Comparison of ENCODE assay signal across 2 cellular contexts in the genomic region with DNA sequence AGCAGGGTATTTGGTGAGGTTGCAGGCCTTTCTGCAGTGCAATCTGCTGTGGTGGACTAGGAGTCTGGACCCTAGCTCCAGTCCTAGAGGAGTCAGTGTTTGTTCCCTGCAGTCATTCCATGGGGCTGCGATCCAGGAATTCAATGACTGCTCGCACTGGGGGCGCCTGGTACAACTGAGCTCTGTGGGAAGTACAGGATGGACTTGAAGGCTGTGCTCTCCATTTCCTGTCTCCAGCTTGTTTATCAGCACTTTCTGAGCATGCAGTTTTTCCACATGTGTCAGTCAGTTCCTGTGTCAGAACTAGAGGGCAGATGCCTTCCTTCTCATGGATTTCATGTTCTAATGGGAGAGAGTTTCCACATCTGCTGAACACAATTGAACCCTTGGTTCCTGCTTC.
TF ChIP-seq lines count a peak whose summit lies in the region.

No MANE protein-coding gene starts in this region.

TF ChIP-seq in SK-N-SH treated with all-trans-retinoic acid at 6 μM for 48 hours, 23 proteins besides CTCF, POLR2A, EP300 and RAD21 (continued from another document):
- TF ChIP-seq, protein P1, sequence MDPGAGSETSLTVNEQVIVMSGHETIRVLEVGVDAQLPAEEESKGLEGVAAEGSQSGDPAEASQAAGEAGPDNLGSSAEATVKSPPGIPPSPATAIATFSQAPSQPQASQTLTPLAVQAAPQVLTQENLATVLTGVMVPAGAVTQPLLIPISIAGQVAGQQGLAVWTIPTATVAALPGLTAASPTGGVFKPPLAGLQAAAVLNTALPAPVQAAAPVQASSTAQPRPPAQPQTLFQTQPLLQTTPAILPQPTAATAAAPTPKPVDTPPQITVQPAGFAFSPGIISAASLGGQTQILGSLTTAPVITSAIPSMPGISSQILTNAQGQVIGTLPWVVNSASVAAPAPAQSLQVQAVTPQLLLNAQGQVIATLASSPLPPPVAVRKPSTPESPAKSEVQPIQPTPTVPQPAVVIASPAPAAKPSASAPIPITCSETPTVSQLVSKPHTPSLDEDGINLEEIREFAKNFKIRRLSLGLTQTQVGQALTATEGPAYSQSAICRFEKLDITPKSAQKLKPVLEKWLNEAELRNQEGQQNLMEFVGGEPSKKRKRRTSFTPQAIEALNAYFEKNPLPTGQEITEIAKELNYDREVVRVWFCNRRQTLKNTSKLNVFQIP (CRISPR knock-in tag; IDR thresholded peaks at IDR 0.05; ENCODE audit: borderline replicate concordance, low read depth): no peak
- TF ChIP-seq ZC3H10 (CRISPR knock-in tag; IDR thresholded peaks at IDR 0.05) (no peak), OSR1 (CRISPR knock-in tag; IDR thresholded peaks at IDR 0.05) (no peak), ZNF70 (CRISPR knock-in tag; IDR thresholded peaks at IDR 0.05) (no peak)
- TF ChIP-seq, protein P2, sequence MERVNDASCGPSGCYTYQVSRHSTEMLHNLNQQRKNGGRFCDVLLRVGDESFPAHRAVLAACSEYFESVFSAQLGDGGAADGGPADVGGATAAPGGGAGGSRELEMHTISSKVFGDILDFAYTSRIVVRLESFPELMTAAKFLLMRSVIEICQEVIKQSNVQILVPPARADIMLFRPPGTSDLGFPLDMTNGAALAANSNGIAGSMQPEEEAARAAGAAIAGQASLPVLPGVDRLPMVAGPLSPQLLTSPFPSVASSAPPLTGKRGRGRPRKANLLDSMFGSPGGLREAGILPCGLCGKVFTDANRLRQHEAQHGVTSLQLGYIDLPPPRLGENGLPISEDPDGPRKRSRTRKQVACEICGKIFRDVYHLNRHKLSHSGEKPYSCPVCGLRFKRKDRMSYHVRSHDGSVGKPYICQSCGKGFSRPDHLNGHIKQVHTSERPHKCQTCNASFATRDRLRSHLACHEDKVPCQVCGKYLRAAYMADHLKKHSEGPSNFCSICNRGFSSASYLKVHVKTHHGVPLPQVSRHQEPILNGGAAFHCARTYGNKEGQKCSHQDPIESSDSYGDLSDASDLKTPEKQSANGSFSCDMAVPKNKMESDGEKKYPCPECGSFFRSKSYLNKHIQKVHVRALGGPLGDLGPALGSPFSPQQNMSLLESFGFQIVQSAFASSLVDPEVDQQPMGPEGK (CRISPR knock-in tag; IDR thresholded peaks at IDR 0.05; ENCODE audit: borderline replicate concordance): no peak

TF ChIP-seq in liver, 16 proteins besides CTCF, POLR2A, EP300 and RAD21 (continued from another document):
- TF ChIP-seq, protein P3, sequence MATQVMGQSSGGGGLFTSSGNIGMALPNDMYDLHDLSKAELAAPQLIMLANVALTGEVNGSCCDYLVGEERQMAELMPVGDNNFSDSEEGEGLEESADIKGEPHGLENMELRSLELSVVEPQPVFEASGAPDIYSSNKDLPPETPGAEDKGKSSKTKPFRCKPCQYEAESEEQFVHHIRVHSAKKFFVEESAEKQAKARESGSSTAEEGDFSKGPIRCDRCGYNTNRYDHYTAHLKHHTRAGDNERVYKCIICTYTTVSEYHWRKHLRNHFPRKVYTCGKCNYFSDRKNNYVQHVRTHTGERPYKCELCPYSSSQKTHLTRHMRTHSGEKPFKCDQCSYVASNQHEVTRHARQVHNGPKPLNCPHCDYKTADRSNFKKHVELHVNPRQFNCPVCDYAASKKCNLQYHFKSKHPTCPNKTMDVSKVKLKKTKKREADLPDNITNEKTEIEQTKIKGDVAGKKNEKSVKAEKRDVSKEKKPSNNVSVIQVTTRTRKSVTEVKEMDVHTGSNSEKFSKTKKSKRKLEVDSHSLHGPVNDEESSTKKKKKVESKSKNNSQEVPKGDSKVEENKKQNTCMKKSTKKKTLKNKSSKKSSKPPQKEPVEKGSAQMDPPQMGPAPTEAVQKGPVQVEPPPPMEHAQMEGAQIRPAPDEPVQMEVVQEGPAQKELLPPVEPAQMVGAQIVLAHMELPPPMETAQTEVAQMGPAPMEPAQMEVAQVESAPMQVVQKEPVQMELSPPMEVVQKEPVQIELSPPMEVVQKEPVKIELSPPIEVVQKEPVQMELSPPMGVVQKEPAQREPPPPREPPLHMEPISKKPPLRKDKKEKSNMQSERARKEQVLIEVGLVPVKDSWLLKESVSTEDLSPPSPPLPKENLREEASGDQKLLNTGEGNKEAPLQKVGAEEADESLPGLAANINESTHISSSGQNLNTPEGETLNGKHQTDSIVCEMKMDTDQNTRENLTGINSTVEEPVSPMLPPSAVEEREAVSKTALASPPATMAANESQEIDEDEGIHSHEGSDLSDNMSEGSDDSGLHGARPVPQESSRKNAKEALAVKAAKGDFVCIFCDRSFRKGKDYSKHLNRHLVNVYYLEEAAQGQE (IDR thresholded peaks at IDR 0.05): peak; percentile 67
- TF ChIP-seq EGR1 (IDR thresholded peaks at IDR 0.05; ENCODE audit: low read depth in 2 of 2): no peak
- TF ChIP-seq, protein P4, sequence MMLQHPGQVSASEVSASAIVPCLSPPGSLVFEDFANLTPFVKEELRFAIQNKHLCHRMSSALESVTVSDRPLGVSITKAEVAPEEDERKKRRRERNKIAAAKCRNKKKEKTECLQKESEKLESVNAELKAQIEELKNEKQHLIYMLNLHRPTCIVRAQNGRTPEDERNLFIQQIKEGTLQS (IDR thresholded peaks at IDR 0.05): no peak
- TF ChIP-seq SP1 (IDR thresholded peaks at IDR 0.05): peak; percentile 41
- TF ChIP-seq YY1 (IDR thresholded peaks at IDR 0.05): no peak
- TF ChIP-seq FOXA2 (IDR thresholded peaks at IDR 0.05): no peak
- TF ChIP-seq HNF4G (IDR thresholded peaks at IDR 0.05): no peak
- TF ChIP-seq FOXA1 (IDR thresholded peaks at IDR 0.05): no peak
